20 cellular contexts compared by ENCODE assay signal in the genomic region with DNA sequence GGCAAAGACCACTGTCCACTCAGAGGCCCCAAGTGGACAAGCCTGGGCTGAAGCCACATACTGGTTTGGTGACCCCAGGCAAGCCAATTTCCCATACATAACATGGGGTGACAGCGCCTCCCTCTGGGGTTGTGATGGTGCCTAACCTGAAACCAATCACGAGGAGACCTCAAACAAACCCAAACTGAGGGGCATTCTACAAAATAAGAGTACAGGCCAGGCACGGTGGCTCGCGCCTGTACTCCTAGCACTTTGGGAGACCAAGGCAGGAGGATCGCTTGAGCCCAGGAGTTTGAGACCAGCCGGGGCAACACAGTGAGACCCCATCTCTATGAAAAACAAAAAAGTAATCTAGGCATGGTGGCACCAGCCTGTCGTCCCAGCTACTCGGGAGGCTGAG. TPM values are rescaled to one million over a fixed set of nuclear protein-coding genes. Genes with fewer than 3 reads are reported as not detected.
A peak's percentile ranks its signal among the peaks of the same experiment; 100 is the strongest.
DNase-seq lines count a peak whose midpoint lies in the region; ATAC-seq and TF ChIP-seq lines count a peak whose summit lies in the region.
"Had no signal": no experiment of that assay in that cellular context is flagged by ENCODE, and none has a peak within 500 bp of the region (broad histone marks: within the 10 kb centered on the region; RNA-seq: fewer than 3 reads in every experiment).

No MANE protein-coding gene starts in this region.

- no peaks in the 10 kb centered on the region for H3K9me3 Mint-ChIP-seq in activated CD4-positive, alpha-beta T cell treated with anti-CD3 and anti-CD28 coated beads for 36 hours (ENCODE audit: low read depth)
- no peaks in the 10 kb centered on the region for H3K9me3 Mint-ChIP-seq in activated CD4-positive, alpha-beta T cell treated with anti-CD3 and anti-CD28 coated beads, Interleukin-2, amount 10 ng/mL, durations not matched to agents 7 days and 5 days
- H3K9me3 Mint-ChIP-seq in activated T-helper 17 cell treated with anti-CD3 and anti-CD28 coated beads, Interleukin-2, amount 50 U/mL, for 72 hours = no peaks in the 10 kb centered on the region
- H3K9me3 Mint-ChIP-seq: CD4-positive, CD25-positive, alpha-beta regulatory T cell; dendritic cell treated with granulocyte-macrophage colony-stimulating factor and Interleukin-4, amounts not matched to agents 40 ng/mL and 50 ng/mL, for 4 days; stimulated activated effector memory CD8-positive, alpha-beta T cell treated with anti-CD3 and anti-CD28 coated beads, Interleukin-12 subunit alpha, Interleukin-12 subunit beta, amount 100 ng/mL, for 72 hours had no signal

- ATAC-seq in activated CD4-positive, alpha-beta T cell treated with anti-CD3 and anti-CD28 coated beads for 36 hours = no peak
- ATAC-seq in psoas muscle = no peak
- no peak for ATAC-seq in activated T-helper 17 cell treated with anti-CD3 and anti-CD28 coated beads, Interleukin-2, amount 50 U/mL, for 72 hours (replicated peaks)
- ATAC-seq: esophagus mucosa; left cardiac atrium; stimulated activated effector memory CD8-positive, alpha-beta T cell treated with anti-CD3 and anti-CD28 coated beads, Interleukin-12 subunit alpha, Interleukin-12 subunit beta, amount 100 ng/mL, for 72 hours had no signal

- peaks cover 6% of the 10 kb centered on the region for H3K36me3 Mint-ChIP-seq in activated CD4-positive, alpha-beta T cell treated with anti-CD3 and anti-CD28 coated beads for 36 hours (ENCODE audit: low read depth)
- H3K36me3 Mint-ChIP-seq in activated CD4-positive, alpha-beta T cell treated with anti-CD3 and anti-CD28 coated beads, Interleukin-2, amount 10 ng/mL, durations not matched to agents 7 days and 5 days (ENCODE audit: low read depth) = peaks cover 9% of the 10 kb centered on the region
- peaks cover 24% of the 10 kb centered on the region for H3K36me3 Mint-ChIP-seq in activated T-helper 17 cell treated with anti-CD3 and anti-CD28 coated beads, Interleukin-2, amount 50 U/mL, for 72 hours (ENCODE audit: low read depth)

- H3K9me2 ChIP-seq in Karpas-422 (replicated peaks; ENCODE audit: insufficient read depth, low read length) = no peaks in the 10 kb centered on the region

- H3K4me3 ChIP-seq in Karpas-422 (ENCODE audit: low read length) (no peak overlapping the region), brain microvascular endothelial cell (ENCODE audit: low read depth, low read length) (no peak overlapping the region), psoas muscle (no peak overlapping the region)
- H3K4me3 ChIP-seq: ascending aorta, upper lobe of left lung had no signal

- peaks cover 15% of the 10 kb centered on the region for H3K4me1 Mint-ChIP-seq in activated CD4-positive, alpha-beta T cell treated with anti-CD3 and anti-CD28 coated beads for 36 hours
- peaks cover 26% of the 10 kb centered on the region for H3K4me1 Mint-ChIP-seq in activated CD4-positive, alpha-beta T cell treated with anti-CD3 and anti-CD28 coated beads, Interleukin-2, amount 10 ng/mL, durations not matched to agents 7 days and 5 days
- peaks cover 5% of the 10 kb centered on the region for H3K4me1 Mint-ChIP-seq in activated T-helper 17 cell treated with anti-CD3 and anti-CD28 coated beads, Interleukin-2, amount 50 U/mL, for 72 hours

- no peaks in the 10 kb centered on the region for H3K27me3 Mint-ChIP-seq in activated CD4-positive, alpha-beta T cell treated with anti-CD3 and anti-CD28 coated beads for 36 hours
- H3K27me3 Mint-ChIP-seq in activated CD4-positive, alpha-beta T cell treated with anti-CD3 and anti-CD28 coated beads, Interleukin-2, amount 10 ng/mL, durations not matched to agents 7 days and 5 days = no peaks in the 10 kb centered on the region
- H3K27me3 Mint-ChIP-seq in activated T-helper 17 cell treated with anti-CD3 and anti-CD28 coated beads, Interleukin-2, amount 50 U/mL, for 72 hours = no peaks in the 10 kb centered on the region

- H3K27me3 ChIP-seq in Karpas-422 (ENCODE audit: low read length) = no peaks in the 10 kb centered on the region
- H3K27me3 ChIP-seq in brain microvascular endothelial cell (replicated peaks) = no peaks in the 10 kb centered on the region
- H3K27me3 ChIP-seq in psoas muscle (ENCODE audit: insufficient read depth in 3 of 3, low read length in 2 of 3) = no peaks in the 10 kb centered on the region

- no peak overlapping the region for H3K4me3 Mint-ChIP-seq in activated CD4-positive, alpha-beta T cell treated with anti-CD3 and anti-CD28 coated beads for 36 hours
- no peak overlapping the region for H3K4me3 Mint-ChIP-seq in activated CD4-positive, alpha-beta T cell treated with anti-CD3 and anti-CD28 coated beads, Interleukin-2, amount 10 ng/mL, durations not matched to agents 7 days and 5 days
- H3K4me3 Mint-ChIP-seq in activated T-helper 17 cell treated with anti-CD3 and anti-CD28 coated beads, Interleukin-2, amount 50 U/mL, for 72 hours = no peak overlapping the region
- H3K4me3 Mint-ChIP-seq: dendritic cell treated with granulocyte-macrophage colony-stimulating factor and Interleukin-4, amounts not matched to agents 40 ng/mL and 50 ng/mL, for 4 days had no signal

- peaks cover 13% of the 10 kb centered on the region for H4K20me1 ChIP-seq in Karpas-422 (ENCODE audit: insufficient read depth, low read depth, low read length)

- CTCF ChIA-PET in activated CD4-positive, alpha-beta T cell treated with anti-CD3 and anti-CD28 coated beads for 36 hours (lab: Charles Lee) = interaction anchor here (0.7 kb wide), 1 partner anchor 146 kb away, joined by 3 read pairs; no protein-coding TSS in a partner anchor
- CTCF ChIA-PET in activated CD4-positive, alpha-beta T cell treated with anti-CD3 and anti-CD28 coated beads, Interleukin-2, amount 10 ng/mL, durations not matched to agents 7 days and 5 days (lab: Charles Lee) = interaction anchor here (0.6 to 1.0 kb wide), 3 partner anchors 10 to 1375 kb away, joined by 4 to 5 read pairs (median 5); no protein-coding TSS in a partner anchor

- peak; percentile 22 for TF ChIP-seq CTCF in brain microvascular endothelial cell (IDR thresholded peaks at IDR 0.05; ENCODE audit: low read depth, low read length, missing control alignments)
- TF ChIP-seq CTCF in psoas muscle (IDR thresholded peaks at IDR 0.05) = no peak

- in situ Hi-C loops in brain microvascular endothelial cell (cut with HindIII; ENCODE audit: low pct_ligation_motif_present, low sequenced_read_pairs) = no loop called here

- intact Hi-C loops in activated CD4-positive, alpha-beta T cell treated with anti-CD3 and anti-CD28 coated beads for 36 hours (cut with DNase I, micrococcal nuclease) = loop anchor here in 1 of 2 experiments (5.0 kb wide), 1 partner anchor 135 kb away; no protein-coding TSS in a partner anchor
- intact Hi-C loops in psoas muscle (cut with DNase I) = no loop called here

- peaks cover 75% of the 10 kb centered on the region for H3K4me1 ChIP-seq in Karpas-422 (ENCODE audit: low read length)
- H3K4me1 ChIP-seq in psoas muscle = peaks cover 9% of the 10 kb centered on the region

- H3K27ac ChIP-seq in Karpas-422 (ENCODE audit: low read length) = peak overlapping the region; percentile 85
- no peak overlapping the region for H3K27ac ChIP-seq in brain microvascular endothelial cell
- peak overlapping the region; percentile 23 for H3K27ac ChIP-seq in psoas muscle
- H3K27ac ChIP-seq: ascending aorta, parathyroid adenoma, upper lobe of left lung had no signal

- no peak overlapping the region for H2AFZ ChIP-seq in Karpas-422 (ENCODE audit: low read length)
- H2AFZ ChIP-seq: parathyroid adenoma had no signal

- no peak overlapping the region for H3K27ac Mint-ChIP-seq in activated CD4-positive, alpha-beta T cell treated with anti-CD3 and anti-CD28 coated beads for 36 hours
- no peak overlapping the region for H3K27ac Mint-ChIP-seq in activated CD4-positive, alpha-beta T cell treated with anti-CD3 and anti-CD28 coated beads, Interleukin-2, amount 10 ng/mL, durations not matched to agents 7 days and 5 days
- H3K27ac Mint-ChIP-seq in activated T-helper 17 cell treated with anti-CD3 and anti-CD28 coated beads, Interleukin-2, amount 50 U/mL, for 72 hours = no peak overlapping the region
- H3K27ac Mint-ChIP-seq: dendritic cell treated with granulocyte-macrophage colony-stimulating factor and Interleukin-4, amounts not matched to agents 40 ng/mL and 50 ng/mL, for 4 days; stimulated activated effector memory CD8-positive, alpha-beta T cell treated with anti-CD3 and anti-CD28 coated beads, Interleukin-12 subunit alpha, Interleukin-12 subunit beta, amount 100 ng/mL, for 72 hours had no signal

- H3K36me3 ChIP-seq in Karpas-422 (ENCODE audit: insufficient read depth, low read length) (no peaks in the 10 kb centered on the region), brain microvascular endothelial cell (replicated peaks) (no peaks in the 10 kb centered on the region), psoas muscle (ENCODE audit: insufficient read depth in 1 of 2, low read depth in 1 of 2) (peaks cover 2 to 33% of the 10 kb centered on the region in 2 donors)
- H3K36me3 ChIP-seq: ascending aorta, upper lobe of left lung had no signal

- peaks cover 30% of the 10 kb centered on the region for H3K79me2 ChIP-seq in Karpas-422 (ENCODE audit: low read length)

- H3K4me2 ChIP-seq in Karpas-422 (ENCODE audit: low read depth, low read length, poor library complexity, severe bottlenecking) = peak overlapping the region; percentile 55

- H3K9me3 ChIP-seq in Karpas-422 (ENCODE audit: low read length) (no peaks in the 10 kb centered on the region), psoas muscle (no peaks in the 10 kb centered on the region)
- H3K9me3 ChIP-seq: ascending aorta, upper lobe of left lung had no signal

- whole genome bisulfite sequencing in psoas muscle, 3 donors = 84 to 86% (median 85%) methylated on average over 9 of the region's 9 CpGs

- POLR2A ChIA-PET in activated CD4-positive, alpha-beta T cell treated with anti-CD3 and anti-CD28 coated beads for 36 hours (lab: Charles Lee) = interaction anchor here (0.6 kb wide), 1 partner anchor 26 kb away, joined by 9 read pairs; no protein-coding TSS in a partner anchor
- POLR2A ChIA-PET in activated CD4-positive, alpha-beta T cell treated with anti-CD3 and anti-CD28 coated beads, Interleukin-2, amount 10 ng/mL, durations not matched to agents 7 days and 5 days (lab: Charles Lee) = no interaction called here

- DNase-seq in activated CD4-positive, alpha-beta T cell treated with anti-CD3 and anti-CD28 coated beads for 36 hours = peak; percentile 35
- no peak for DNase-seq in activated CD4-positive, alpha-beta T cell treated with anti-CD3 and anti-CD28 coated beads, Interleukin-2, amount 10 ng/mL, durations not matched to agents 7 days and 5 days
- DNase-seq in Karpas-422 = peak; percentile 65
- no peak for DNase-seq in brain microvascular endothelial cell
- DNase-seq in psoas muscle = no peak
- DNase-seq in HUDEP-2 (lab: John Stamatoyannopoulos, UW; ENCODE audit: unreplicated experiment in 76 of 76) = no peak
- DNase-seq in mucosa of gallbladder (ENCODE audit: low spot score) = no peak
- DNase-seq: activated gamma-delta T cell; CD4-positive, CD25-positive, alpha-beta regulatory T cell; left cardiac atrium; NCI-H1694 treated with DMSO at 0.1 percent for 48 hours; NCI-H446 treated with DMSO at 0.1 percent for 48 hours; small intestine; upper lobe of left lung had no signal

- H3K9ac ChIP-seq in Karpas-422 (ENCODE audit: low read length) = no peak overlapping the region
- H3K9ac ChIP-seq: parathyroid adenoma had no signal

RNA-seq across cellular contexts. Expression of a gene that starts 3.6 kb away (rescaled TPM):
- 10 to 100 TPM; 69.7 to 77.5 TPM for total RNA-seq in activated CD4-positive, alpha-beta T cell treated with anti-CD3 and anti-CD28 coated beads for 36 hours
- 10 to 100 TPM; 33.6 to 39.4 TPM for total RNA-seq in activated CD4-positive, alpha-beta T cell treated with anti-CD3 and anti-CD28 coated beads, Interleukin-2, amount 10 ng/mL, durations not matched to agents 7 days and 5 days
- total RNA-seq in Karpas-422 (2014; rRNA removed; shearing (Covaris generic); ENCODE audit: low replicate concordance) = 60.4 and 86.1 TPM in 2 replicates
- total RNA-seq in psoas muscle (10 to 100 TPM; 29.7 to 76.7 (median 35.7) TPM), mucosa of gallbladder (2.0 TPM)
- polyA plus RNA-seq in psoas muscle = 100 to 1,000 TPM in 1 of 3 donors, 10 to 100 TPM in 2; 15.5 to 138 (median 30.5) TPM
- total RNA-seq in activated T-helper 17 cell treated with anti-CD3 and anti-CD28 coated beads, Interleukin-2, amount 50 U/mL, for 72 hours = 10 to 100 TPM; 22.0 to 74.3 TPM
- total RNA-seq: ascending aorta had no signal

RNA-seq across cellular contexts. Expression of a gene that starts 23.7 kb away (rescaled TPM):
- total RNA-seq in activated CD4-positive, alpha-beta T cell treated with anti-CD3 and anti-CD28 coated beads for 36 hours = 10 to 100 TPM; 43.6 to 44.3 TPM
- 10 to 100 TPM; 34.8 to 37.3 TPM for total RNA-seq in activated CD4-positive, alpha-beta T cell treated with anti-CD3 and anti-CD28 coated beads, Interleukin-2, amount 10 ng/mL, durations not matched to agents 7 days and 5 days
- total RNA-seq in Karpas-422 (2014; rRNA removed; shearing (Covaris generic); ENCODE audit: low replicate concordance) = 21.0 and 34.2 TPM in 2 replicates
- total RNA-seq in psoas muscle (100 to 1,000 TPM in 1 of 4 donors, 10 to 100 TPM in 3; 91.6 to 135 (median 97.0) TPM), mucosa of gallbladder (35.7 TPM)
- polyA plus RNA-seq in psoas muscle = 100 to 1,000 TPM; 247 to 270 (median 264) TPM
- 10 to 100 TPM; 28.9 to 58.8 TPM for total RNA-seq in activated T-helper 17 cell treated with anti-CD3 and anti-CD28 coated beads, Interleukin-2, amount 50 U/mL, for 72 hours

RNA-seq across cellular contexts. Expression of a gene that starts 24.0 kb away (rescaled TPM):
- total RNA-seq in activated CD4-positive, alpha-beta T cell treated with anti-CD3 and anti-CD28 coated beads for 36 hours = 10 to 100 TPM; 12.0 to 14.6 TPM
- total RNA-seq in activated CD4-positive, alpha-beta T cell treated with anti-CD3 and anti-CD28 coated beads, Interleukin-2, amount 10 ng/mL, durations not matched to agents 7 days and 5 days = 10 to 100 TPM; 17.4 to 18.4 TPM
- total RNA-seq in Karpas-422 (2014; rRNA removed; shearing (Covaris generic); ENCODE audit: low replicate concordance) = 31.5 and 39.5 TPM in 2 replicates
- total RNA-seq in psoas muscle = 10 to 100 TPM; 20.4 to 23.9 (median 22.8) TPM
- polyA plus RNA-seq in psoas muscle = 10 to 100 TPM; 30.3 to 75.7 (median 40.1) TPM
- total RNA-seq in activated T-helper 17 cell treated with anti-CD3 and anti-CD28 coated beads, Interleukin-2, amount 50 U/mL, for 72 hours = 10 to 100 TPM; 13.0 to 15.1 TPM
- total RNA-seq in mucosa of gallbladder = 158 TPM

RNA-seq across cellular contexts. Expression of a gene that starts 31.4 kb away (rescaled TPM):
- total RNA-seq in activated CD4-positive, alpha-beta T cell treated with anti-CD3 and anti-CD28 coated beads for 36 hours = 10 to 100 TPM; 21.0 to 25.2 TPM
- total RNA-seq in activated CD4-positive, alpha-beta T cell treated with anti-CD3 and anti-CD28 coated beads, Interleukin-2, amount 10 ng/mL, durations not matched to agents 7 days and 5 days = 10 to 100 TPM; 27.6 to 31.2 TPM
- total RNA-seq in Karpas-422 (2014; rRNA removed; shearing (Covaris generic); ENCODE audit: low replicate concordance) = 17.5 and 20.3 TPM in 2 replicates
- total RNA-seq in psoas muscle (1 to 10 TPM in 2 of 4 donors, under 1 TPM in 2; 0.69 to 2.1 (median 0.92) TPM), mucosa of gallbladder (0.32 TPM)
- polyA plus RNA-seq in psoas muscle = 1 to 10 TPM in 2 of 3 donors, under 1 TPM in 1; 0.15 to 2.7 (median 1.2) TPM
- 10 to 100 TPM; 12.4 to 21.5 TPM for total RNA-seq in activated T-helper 17 cell treated with anti-CD3 and anti-CD28 coated beads, Interleukin-2, amount 50 U/mL, for 72 hours

RNA-seq across cellular contexts. Expression of a gene that starts 55.8 kb away (rescaled TPM):
- total RNA-seq in activated CD4-positive, alpha-beta T cell treated with anti-CD3 and anti-CD28 coated beads for 36 hours = 10 to 100 TPM; 10.1 to 11.1 TPM
- 10 to 100 TPM; 10.3 TPM for total RNA-seq in activated CD4-positive, alpha-beta T cell treated with anti-CD3 and anti-CD28 coated beads, Interleukin-2, amount 10 ng/mL, durations not matched to agents 7 days and 5 days
- total RNA-seq in Karpas-422 (2014; rRNA removed; shearing (Covaris generic); ENCODE audit: low replicate concordance) = 21.1 and 27.3 TPM in 2 replicates
- total RNA-seq in psoas muscle (10 to 100 TPM; 10.1 to 14.9 (median 11.0) TPM), mucosa of gallbladder (13.4 TPM)
- 10 to 100 TPM in 1 of 3 donors, 1 to 10 TPM in 2; 7.3 to 32.7 (median 9.2) TPM for polyA plus RNA-seq in psoas muscle
- 10 to 100 TPM; 11.2 to 11.8 TPM for total RNA-seq in activated T-helper 17 cell treated with anti-CD3 and anti-CD28 coated beads, Interleukin-2, amount 50 U/mL, for 72 hours

Comparison
In these comparisons a context has a peak if more than half of its experiments do, and no peak if none do; other contexts are left out.
1. DNase-seq: peak in activated CD4-positive, alpha-beta T cell treated with anti-CD3 and anti-CD28 coated beads for 36 hours (single experiment) and Karpas-422 (single experiment); none in activated CD4-positive, alpha-beta T cell treated with anti-CD3 and anti-CD28 coated beads, Interleukin-2, amount 10 ng/mL, durations not matched to agents 7 days and 5 days (single experiment), brain microvascular endothelial cell (single experiment), psoas muscle (0 of 2), HUDEP-2 (0 of 76) and mucosa of gallbladder (single experiment).